Comparison of ENCODE assay signal across 9 cellular contexts in genomic region chr7:120856198-120856597, GRCh38. TPM values are rescaled to one million over a fixed set of nuclear protein-coding genes. Genes with fewer than 3 reads are reported as not detected.
DNase-seq lines count a peak whose midpoint lies in the region; ATAC-seq and TF ChIP-seq lines count a peak whose summit lies in the region.
"Had no signal": no experiment of that assay in that cellular context is flagged by ENCODE, and none has a peak within 500 bp of the region (broad histone marks: within the 10 kb centered on the region; RNA-seq: fewer than 3 reads in every experiment).

No MANE protein-coding gene starts in this region.

- H3K36me3 Mint-ChIP-seq in activated T-cell treated with anti-CD3 and anti-CD28 coated beads, Interleukin-2, amount 50 U/mL, for 24 hours (ENCODE audit: low read depth) = no peaks in the 10 kb centered on the region
- H3K36me3 Mint-ChIP-seq in activated naive CD8-positive, alpha-beta T cell = no peaks in the 10 kb centered on the region
- H3K36me3 Mint-ChIP-seq in activated naive CD4-positive, alpha-beta T cell treated with anti-CD3 and anti-CD28 coated beads, Interleukin-2, amount 50 U/mL, for 72 hours = peaks cover 0 to 11% of the 10 kb centered on the region in 2 donors

- no peak for TF ChIP-seq CTCF in lower lobe of right lung (IDR thresholded peaks at IDR 0.05)
- TF ChIP-seq CTCF in GM10248 (IDR thresholded peaks at IDR 0.05; ENCODE audit: control extremely low read depth, extremely low read depth, low read depth, missing control alignments) = no peak

- no peaks in the 10 kb centered on the region for H3K27me3 ChIP-seq in lower lobe of right lung (ENCODE audit: low read depth)
- H3K27me3 ChIP-seq in stomach smooth muscle (ENCODE audit: control insufficient read depth in 1 of 2, insufficient read depth in 2 of 2, low read length in 2 of 2) = no peaks in the 10 kb centered on the region

- H3K4me3 ChIP-seq in lower lobe of right lung = peak overlapping the region; percentile 70
- H3K4me3 ChIP-seq in stomach smooth muscle (ENCODE audit: low read length in 2 of 2) = peak overlapping the region; percentile 84 to 89

- peak overlapping the region; percentile 78 for H3K4me3 Mint-ChIP-seq in activated T-cell treated with anti-CD3 and anti-CD28 coated beads, Interleukin-2, amount 50 U/mL, for 24 hours
- peak overlapping the region; percentile 89 for H3K4me3 Mint-ChIP-seq in activated naive CD8-positive, alpha-beta T cell

- POLR2A ChIA-PET in GM10248 (lab: Yijun Ruan, JAX) = no interaction called here

- peaks cover 12% of the 10 kb centered on the region for H3K4me1 Mint-ChIP-seq in activated T-cell treated with anti-CD3 and anti-CD28 coated beads, Interleukin-2, amount 50 U/mL, for 24 hours (ENCODE audit: low read depth)
- H3K4me1 Mint-ChIP-seq in activated naive CD8-positive, alpha-beta T cell (ENCODE audit: low read depth) = peaks cover 9% of the 10 kb centered on the region

- intact Hi-C loops in lower lobe of right lung (cut with DNase I) = no loop called here

- no peak for ATAC-seq in lower lobe of right lung
- ATAC-seq in HG03521 (IDR thresholded peaks at IDR 0.05; ENCODE audit: unreplicated experiment) = no peak
- no peak for ATAC-seq in activated naive CD4-positive, alpha-beta T cell treated with anti-CD3 and anti-CD28 coated beads, Interleukin-2, amount 50 U/mL, for 72 hours

- H3K27me3 Mint-ChIP-seq in activated T-cell treated with anti-CD3 and anti-CD28 coated beads, Interleukin-2, amount 50 U/mL, for 24 hours = peaks cover 73% of the 10 kb centered on the region
- H3K27me3 Mint-ChIP-seq in activated naive CD8-positive, alpha-beta T cell = peaks cover 48% of the 10 kb centered on the region

- H3K9ac ChIP-seq in stomach smooth muscle (ENCODE audit: low read length in 2 of 2) = peak overlapping the region; percentile 30 to 70

- no peaks in the 10 kb centered on the region for H3K9me3 ChIP-seq in lower lobe of right lung
- no peaks in the 10 kb centered on the region for H3K9me3 ChIP-seq in stomach smooth muscle (ENCODE audit: control insufficient read depth in 2 of 2, low read length in 2 of 2)

- no peak for DNase-seq in activated T-cell treated with anti-CD3 and anti-CD28 coated beads, Interleukin-2, amount 50 U/mL, for 24 hours
- DNase-seq in activated T-cell treated with anti-CD3 and anti-CD28 coated beads for 4 hours = no peak
- no peak for DNase-seq in lower lobe of right lung
- no peak for DNase-seq in GM10248 (ENCODE audit: extremely low spot score)
- no peak for DNase-seq in activated naive CD4-positive, alpha-beta T cell treated with anti-CD3 and anti-CD28 coated beads, Interleukin-2, amount 50 U/mL, for 72 hours (ENCODE audit: low spot score in 2 of 2)
- DNase-seq: NCI-H1417 treated with DMSO at 0.1 percent for 48 hours had no signal

- H3K36me3 ChIP-seq in lower lobe of right lung = no peaks in the 10 kb centered on the region
- H3K36me3 ChIP-seq in stomach smooth muscle (ENCODE audit: control insufficient read depth in 2 of 2, insufficient read depth in 2 of 2, low read length in 2 of 2) = no peaks in the 10 kb centered on the region

- H3K27ac Mint-ChIP-seq in activated T-cell treated with anti-CD3 and anti-CD28 coated beads, Interleukin-2, amount 50 U/mL, for 24 hours = no peak overlapping the region
- H3K27ac Mint-ChIP-seq in activated naive CD8-positive, alpha-beta T cell = no peak overlapping the region
- H3K27ac Mint-ChIP-seq in activated naive CD4-positive, alpha-beta T cell treated with anti-CD3 and anti-CD28 coated beads, Interleukin-2, amount 50 U/mL, for 72 hours = no peak overlapping the region

- peaks cover 18% of the 10 kb centered on the region for H3K4me1 ChIP-seq in lower lobe of right lung
- H3K4me1 ChIP-seq in stomach smooth muscle (ENCODE audit: control insufficient read depth, insufficient read depth, low read length) = no peaks in the 10 kb centered on the region

- no peak overlapping the region for H3K27ac ChIP-seq in lower lobe of right lung
- no peak overlapping the region for H3K27ac ChIP-seq in stomach smooth muscle (ENCODE audit: low read length)

- no peaks in the 10 kb centered on the region for H3K9me3 Mint-ChIP-seq in activated T-cell treated with anti-CD3 and anti-CD28 coated beads, Interleukin-2, amount 50 U/mL, for 24 hours
- no peaks in the 10 kb centered on the region for H3K9me3 Mint-ChIP-seq in activated naive CD8-positive, alpha-beta T cell (ENCODE audit: low read depth)
- H3K9me3 Mint-ChIP-seq in activated naive CD4-positive, alpha-beta T cell treated with anti-CD3 and anti-CD28 coated beads, Interleukin-2, amount 50 U/mL, for 72 hours = no peaks in the 10 kb centered on the region

- CTCF ChIA-PET in GM10248 (lab: Yijun Ruan, JAX) = interaction anchor here (0.9 to 2.9 kb wide), 6 partner anchors 9 to 50 kb away, joined by 3 to 16 read pairs (median 7); no protein-coding TSS in a partner anchor

RNA-seq across cellular contexts. Expression of gene TSPAN12, which starts 1.7 kb away (rescaled TPM):
- total RNA-seq in lower lobe of right lung = 43.6 TPM
- not detected for total RNA-seq in activated naive CD4-positive, alpha-beta T cell treated with anti-CD3 and anti-CD28 coated beads, Interleukin-2, amount 50 U/mL, for 72 hours

Comparison
In these comparisons a context has a peak if more than half of its experiments do, and no peak if none do; other contexts are left out.
1. RNA of gene TSPAN12, which starts 1.7 kb away (total RNA-seq): 43.6 TPM in lower lobe of right lung (single experiment); not detected in activated naive CD4-positive, alpha-beta T cell treated with anti-CD3 and anti-CD28 coated beads, Interleukin-2, amount 50 U/mL, for 72 hours; every median in the first group is over 10 times any median in the second.